ENCODE assay signal across 8 cellular contexts in the genomic region with DNA sequence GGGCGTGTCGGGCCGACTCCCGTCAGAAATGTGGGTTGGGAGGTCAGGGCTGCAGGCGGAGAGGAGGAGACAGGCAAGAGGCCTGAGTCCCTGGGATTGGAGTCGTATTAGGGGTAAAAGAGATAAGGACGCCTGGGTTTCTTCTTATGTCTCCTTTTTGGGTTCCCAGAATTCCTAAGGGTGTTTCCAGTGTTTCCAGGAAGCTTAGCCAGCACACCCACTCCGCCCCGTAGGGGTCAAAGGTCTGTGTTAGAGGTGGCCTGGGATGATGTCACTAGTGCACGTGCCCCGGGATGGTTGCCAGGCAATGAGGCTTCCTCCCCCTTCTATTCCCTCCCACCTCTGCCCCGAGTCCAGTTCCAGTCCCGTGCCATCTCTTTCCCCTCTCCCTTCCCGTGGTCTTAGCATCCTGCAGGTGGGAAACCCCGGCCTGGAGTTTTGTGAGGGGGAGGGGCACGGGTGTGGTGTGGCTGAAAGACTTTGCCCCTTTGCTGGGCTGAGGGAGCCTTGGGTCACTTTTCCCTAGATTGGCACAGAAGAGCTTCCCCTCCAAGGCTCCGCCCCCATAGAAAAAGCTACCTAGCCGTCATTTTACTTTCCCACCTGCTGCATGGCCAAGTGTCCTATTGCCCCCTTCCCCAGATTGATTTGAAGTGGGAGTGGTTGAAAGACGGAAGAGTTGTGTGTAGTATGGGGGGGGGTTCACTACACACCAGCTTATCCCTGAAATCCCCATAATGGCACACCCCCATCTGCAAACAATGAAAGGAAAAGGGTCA. TPM values are rescaled to one million over a fixed set of nuclear protein-coding genes. Genes with fewer than 3 reads are reported as not detected.
DNase-seq lines count a peak whose midpoint lies in the region; ATAC-seq and TF ChIP-seq lines count a peak whose summit lies in the region.

No MANE protein-coding gene starts in this region.

- peak overlapping the region; percentile 99 for H3K27ac Mint-ChIP-seq in chondrocyte (ENCODE audit: unreplicated experiment)

- in situ Hi-C loops in ACHN (cut with HindIII; ENCODE audit: low pct_ligation_motif_present, low pct_unique_long_range_greater_than_20kb, low sequenced_read_pairs) = no loop called here

- DNase-seq in ACHN = peak; percentile 97
- peak; percentile 72 for DNase-seq in GOT3 (lab: John Stamatoyannopoulos, UW)
- peak; percentile 91 for DNase-seq in NCI-H2196 (lab: John Stamatoyannopoulos, UW; ENCODE audit: unreplicated experiment)
- peak; percentile 90 for DNase-seq in UCSD-AML1 (lab: John Stamatoyannopoulos, UW; ENCODE audit: unreplicated experiment)
- no peak for DNase-seq in chondrocyte (ENCODE audit: low spot score)
- DNase-seq in islet precursor cell = peak; percentile 100

- peaks cover 64% of the 10 kb centered on the region for H3K4me1 Mint-ChIP-seq in chondrocyte (ENCODE audit: low read depth)

- no peak for ATAC-seq in GM18858 (IDR thresholded peaks at IDR 0.05; ENCODE audit: unreplicated experiment)

- H3K4me3 ChIP-seq in skin epidermis = peak overlapping the region; percentile 64 to 83 (median 75)

- H3K9me3 Mint-ChIP-seq in chondrocyte (ENCODE audit: low read depth) = no peaks in the 10 kb centered on the region

- no peak for TF ChIP-seq CTCF in chondrocyte (IDR thresholded peaks at IDR 0.05)

- peak overlapping the region; percentile 93 for H3K4me3 Mint-ChIP-seq in chondrocyte (ENCODE audit: unreplicated experiment)

- peaks cover 1% of the 10 kb centered on the region for H3K27me3 Mint-ChIP-seq in chondrocyte (ENCODE audit: low read depth)

- H3K36me3 Mint-ChIP-seq in chondrocyte (ENCODE audit: low read depth) = peaks cover 1% of the 10 kb centered on the region

- H3K27ac ChIP-seq in skin epidermis = peak overlapping the region; percentile 75 to 100 (median 97)

RNA-seq across cellular contexts. Expression of gene KDM6B, which starts 2.8 kb away (rescaled TPM):
- 36.6 to 38.2 TPM (median 37.4 TPM) in 3 replicates for total RNA-seq in chondrocyte

RNA-seq across cellular contexts. Expression of gene TMEM88, which starts 18.1 kb away (rescaled TPM):
- 1.6 to 1.9 TPM (median 1.8 TPM) in 3 replicates for total RNA-seq in chondrocyte

RNA-seq across cellular contexts. Expression of gene NAA38, which starts 20.6 kb away (rescaled TPM):
- 52.9 to 94.6 TPM (median 57.5 TPM) in 3 replicates for total RNA-seq in chondrocyte

RNA-seq across cellular contexts. Expression of gene CYB5D1, which starts 21.0 kb away (rescaled TPM):
- total RNA-seq in chondrocyte = 6.9 to 10.5 TPM (median 8.6 TPM) in 3 replicates

RNA-seq across cellular contexts. Expression of gene CHD3, which starts 51.8 kb away (rescaled TPM):
- total RNA-seq in chondrocyte = 129 to 138 TPM (median 134 TPM) in 3 replicates
